In genomic region chr17:77408284-77408683, GRCh38 we compare ENCODE assay signal across 10 cellular contexts.
DNase-seq lines count a peak whose midpoint lies in the region; ATAC-seq and TF ChIP-seq lines count a peak whose summit lies in the region.
"Had no signal": no experiment of that assay in that cellular context is flagged by ENCODE, and none has a peak within 500 bp of the region (broad histone marks: within the 10 kb centered on the region; RNA-seq: fewer than 3 reads in every experiment).

No MANE protein-coding gene starts in this region.

- H3K27ac ChIP-seq in AG04450 (ENCODE audit: low read depth, low read length), result peak overlapping the region; percentile 78
- peak overlapping the region; percentile 88 for H3K27ac ChIP-seq in KOPT-K1 (ENCODE audit: low read depth, low read length, poor library complexity, severe bottlenecking)
- H3K27ac ChIP-seq in effector memory CD4-positive, alpha-beta T cell (ENCODE audit: insufficient read depth, low read length, poor library complexity, severe bottlenecking), result peak overlapping the region; percentile 93

- TF ChIP-seq CTCF in AG04450 (IDR thresholded peaks at IDR 0.05; ENCODE audit: low read depth, low read length) (no peak), neural crest cell (conservative IDR thresholded peaks at IDR 0.05) (no peak)

- peaks cover 44% of the 10 kb centered on the region for H3K4me1 Mint-ChIP-seq in neural crest cell

- no peaks in the 10 kb centered on the region for H3K36me3 ChIP-seq in KOPT-K1 (ENCODE audit: insufficient read depth, low read length)
- no peaks in the 10 kb centered on the region for H3K36me3 ChIP-seq in effector memory CD4-positive, alpha-beta T cell (ENCODE audit: control insufficient read depth, insufficient read depth, low read length)

- no peaks in the 10 kb centered on the region for H3K27me3 Mint-ChIP-seq in neural crest cell (ENCODE audit: low read depth)

- peaks cover 81% of the 10 kb centered on the region for H3K4me1 ChIP-seq in effector memory CD4-positive, alpha-beta T cell (ENCODE audit: control insufficient read depth, insufficient read depth, low read length, poor library complexity, severe bottlenecking)

- H3K36me3 Mint-ChIP-seq in neural crest cell (ENCODE audit: low read depth), result peaks cover 4% of the 10 kb centered on the region

- H3K9me3 ChIP-seq in AG04450 (ENCODE audit: control insufficient read depth, insufficient read depth, low read length) (peaks cover 8% of the 10 kb centered on the region), KOPT-K1 (ENCODE audit: insufficient read depth, low read length, poor library complexity, severe bottlenecking) (no peaks in the 10 kb centered on the region)
- no peaks in the 10 kb centered on the region for H3K9me3 ChIP-seq in effector memory CD4-positive, alpha-beta T cell (ENCODE audit: control insufficient read depth, low read length)
- H3K9me3 ChIP-seq: SJSA1 had no signal

- no peak for DNase-seq in AG04450 (ENCODE audit: low read depth, low spot score)
- DNase-seq in effector memory CD4-positive, alpha-beta T cell, result no peak
- DNase-seq in neural crest cell (ENCODE audit: low read depth, low spot score), result no peak
- no peak for DNase-seq in effector CD4-positive, alpha-beta T cell
- DNase-seq in NCI-H1694 treated with DMSO at 0.1 percent for 48 hours (lab: John Stamatoyannopoulos, UW), result no peak
- DNase-seq in SHP77 (lab: John Stamatoyannopoulos, UW), result no peak
- DNase-seq: NCI-H2081 treated with DMSO at 0.1 percent for 48 hours had no signal

- ATAC-seq in GM18867 (IDR thresholded peaks at IDR 0.05; ENCODE audit: unreplicated experiment), result no peak

- peak overlapping the region; percentile 93 for H3K27ac Mint-ChIP-seq in neural crest cell (ENCODE audit: unreplicated experiment)

- no peaks in the 10 kb centered on the region for H3K9me3 Mint-ChIP-seq in neural crest cell

- no peaks in the 10 kb centered on the region for H3K27me3 ChIP-seq in AG04450 (ENCODE audit: control insufficient read depth, insufficient read depth, low read length)
- H3K27me3 ChIP-seq in effector memory CD4-positive, alpha-beta T cell (replicated peaks; ENCODE audit: control insufficient read depth, insufficient read depth, low read length, poor library complexity, severe bottlenecking), result no peaks in the 10 kb centered on the region
- H3K27me3 ChIP-seq: SJSA1 had no signal

- H3K4me3 Mint-ChIP-seq in neural crest cell, result peak overlapping the region; percentile 36

- CTCF ChIA-PET in AG04450 (lab: Charles Lee), result interaction anchor here (0.9 to 1.9 kb wide), 3 partner anchors 12 to 77 kb away, joined by 7 to 9 read pairs (median 7); no protein-coding TSS in a partner anchor

- H3K4me3 ChIP-seq in AG04450 (ENCODE audit: low read depth, low read length), result no peak overlapping the region
- H3K4me3 ChIP-seq in effector memory CD4-positive, alpha-beta T cell (ENCODE audit: insufficient read depth, low read depth, low read length, poor library complexity, severe bottlenecking), result no peak overlapping the region
- H3K4me3 ChIP-seq: SJSA1 had no signal

- POLR2A ChIA-PET in AG04450 (lab: Yijun Ruan, JAX), result interaction anchor here (0.6 kb wide), 1 partner anchor 31 kb away, joined by 6 read pairs; no protein-coding TSS in a partner anchor
